Comparison of ENCODE assay signal across 8 cellular contexts in the genomic region with DNA sequence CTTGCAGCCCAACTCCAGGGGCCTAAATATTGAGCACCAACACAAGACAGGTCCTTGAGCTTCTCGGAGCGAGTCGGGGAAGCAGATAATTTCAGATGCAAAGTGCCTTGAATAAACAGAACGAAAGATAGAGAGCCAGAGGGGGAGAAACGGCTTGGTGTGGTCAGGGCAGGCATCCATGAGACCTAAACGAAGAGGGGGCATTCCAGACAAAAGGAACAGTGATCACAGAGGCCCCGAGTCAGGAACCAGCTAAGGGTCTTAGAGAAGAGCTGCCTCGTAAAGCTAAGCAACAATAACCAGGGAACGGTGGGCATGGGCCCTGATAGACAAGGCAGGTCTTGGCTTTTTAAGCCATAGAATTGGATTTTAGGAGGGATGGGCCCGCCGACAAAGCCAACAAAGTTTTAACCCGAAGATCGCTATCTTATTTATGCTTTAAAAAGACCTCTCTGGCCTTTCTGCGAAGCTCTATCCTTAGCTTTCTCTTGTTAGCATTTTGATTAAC. TPM values are rescaled to one million over a fixed set of nuclear protein-coding genes. Genes with fewer than 3 reads are reported as not detected.
DNase-seq lines count a peak whose midpoint lies in the region; ATAC-seq and TF ChIP-seq lines count a peak whose summit lies in the region.

No MANE protein-coding gene starts in this region.

- H3K27ac ChIP-seq in SU-DHL-6 (ENCODE audit: low read depth, low read length) (no peak overlapping the region), iPS DF 6.9 (ENCODE audit: low read length) (no peak overlapping the region), substantia nigra (ENCODE audit: low read depth, low read length, poor library complexity, severe bottlenecking) (peak overlapping the region; percentile 71)

- no peak for ATAC-seq in activated CD4-positive, alpha-beta T cell treated with anti-CD3 and anti-CD28 coated beads for 36 hours
- no peak for ATAC-seq in HG03571 (IDR thresholded peaks at IDR 0.05; ENCODE audit: unreplicated experiment)

- no CpG with 5 or more reads among the region's 14 CpGs for WGBS in iPS DF 6.9 (ENCODE audit: insufficient coverage, insufficient read length)

- no peaks in the 10 kb centered on the region for H3K4me1 ChIP-seq in iPS DF 6.9 (ENCODE audit: control insufficient read depth, insufficient read depth, low read length)

- POLR2A ChIA-PET in activated CD4-positive, alpha-beta T cell treated with anti-CD3 and anti-CD28 coated beads for 36 hours (lab: Charles Lee): interaction anchor here (0.6 kb wide), 1 partner anchor 294 kb away, joined by 5 read pairs; no protein-coding TSS in a partner anchor

- H3K27ac Mint-ChIP-seq in activated CD4-positive, alpha-beta T cell treated with anti-CD3 and anti-CD28 coated beads for 36 hours: peak overlapping the region; percentile 56

- H3F3A ChIP-seq in SU-DHL-6 (ENCODE audit: insufficient read depth): no peaks in the 10 kb centered on the region

- no peaks in the 10 kb centered on the region for H3K9me3 Mint-ChIP-seq in activated CD4-positive, alpha-beta T cell treated with anti-CD3 and anti-CD28 coated beads for 36 hours (ENCODE audit: low read depth)

- intact Hi-C loops in activated CD4-positive, alpha-beta T cell treated with anti-CD3 and anti-CD28 coated beads for 36 hours (cut with DNase I, micrococcal nuclease): loop anchor here (1.0 to 5.0 kb wide), 7 partner anchors 15 to 571 kb away; a partner anchor contains a TSS

- peak overlapping the region; percentile 78 for H3K4me3 Mint-ChIP-seq in activated CD4-positive, alpha-beta T cell treated with anti-CD3 and anti-CD28 coated beads for 36 hours

- no peak for DNase-seq in activated CD4-positive, alpha-beta T cell treated with anti-CD3 and anti-CD28 coated beads for 36 hours
- no peak for DNase-seq in activated CD4-positive, alpha-beta T cell treated with anti-CD3 and anti-CD28 coated beads, Interleukin-2, amount 50 U/mL, for 4 hours
- DNase-seq in iPS DF 6.9 (ENCODE audit: low read depth, low spot score): no peak
- DNase-seq in substantia nigra (lab: John Stamatoyannopoulos, UW): no peak
- DNase-seq in GOT3 (lab: John Stamatoyannopoulos, UW): no peak
- no peak for DNase-seq in kidney glomerular epithelial cell (lab: John Stamatoyannopoulos, UW)

- no peak for TF ChIP-seq CTCF in SU-DHL-6 (IDR thresholded peaks at IDR 0.05; ENCODE audit: insufficient read depth, low read length, poor library complexity, severe bottlenecking)

- H3K27me3 Mint-ChIP-seq in activated CD4-positive, alpha-beta T cell treated with anti-CD3 and anti-CD28 coated beads for 36 hours: no peaks in the 10 kb centered on the region

- no peaks in the 10 kb centered on the region; the same call in 1 of the 2 replicates for H3K36me3 ChIP-seq in SU-DHL-6 (ENCODE audit: low read length)
- H3K36me3 ChIP-seq in iPS DF 6.9 (ENCODE audit: control insufficient read depth, insufficient read depth, low read length): peaks cover 19% of the 10 kb centered on the region

- H3K4me1 Mint-ChIP-seq in activated CD4-positive, alpha-beta T cell treated with anti-CD3 and anti-CD28 coated beads for 36 hours: peaks cover 22% of the 10 kb centered on the region

- H3K79me2 ChIP-seq in SU-DHL-6 (ENCODE audit: insufficient read depth, low read length): no peaks in the 10 kb centered on the region

- no peaks in the 10 kb centered on the region for H4K20me1 ChIP-seq in SU-DHL-6 (ENCODE audit: low read depth, low read length)

- H3K27me3 ChIP-seq in SU-DHL-6 (ENCODE audit: low read length): no peaks in the 10 kb centered on the region
- no peaks in the 10 kb centered on the region for H3K27me3 ChIP-seq in iPS DF 6.9 (ENCODE audit: control insufficient read depth, insufficient read depth, low read length)

- H3K9ac ChIP-seq in SU-DHL-6 (ENCODE audit: low read length): peak overlapping the region; percentile 46; the same call in 1 of the 2 replicates

- peak overlapping the region; percentile 57 for H3K4me2 ChIP-seq in SU-DHL-6 (ENCODE audit: low read depth, low read length, poor library complexity, severe bottlenecking)

- no peaks in the 10 kb centered on the region for H3K9me2 ChIP-seq in SU-DHL-6 (replicated peaks; ENCODE audit: insufficient read depth, low read length)

- CTCF ChIA-PET in activated CD4-positive, alpha-beta T cell treated with anti-CD3 and anti-CD28 coated beads for 36 hours (lab: Charles Lee): interaction anchor here (0.6 to 1.4 kb wide), 7 partner anchors 14 to 247 kb away, joined by 3 to 8 read pairs (median 3); no protein-coding TSS in a partner anchor

- peaks cover 36% of the 10 kb centered on the region for H3K36me3 Mint-ChIP-seq in activated CD4-positive, alpha-beta T cell treated with anti-CD3 and anti-CD28 coated beads for 36 hours (ENCODE audit: low read depth)

- H2AFZ ChIP-seq in SU-DHL-6 (ENCODE audit: low read depth, low read length, severe bottlenecking): no peak overlapping the region

- H3K4me3 ChIP-seq in SU-DHL-6 (ENCODE audit: insufficient read depth, low read length, poor library complexity, severe bottlenecking) (peak overlapping the region; percentile 44), iPS DF 6.9 (ENCODE audit: low read length) (peak overlapping the region; percentile 11; the same call in 1 of the 2 replicates)

- H3K9me3 ChIP-seq in SU-DHL-6 (ENCODE audit: insufficient read depth, low read length): no peaks in the 10 kb centered on the region
- no peaks in the 10 kb centered on the region for H3K9me3 ChIP-seq in iPS DF 6.9 (ENCODE audit: control insufficient read depth, insufficient read depth, low read length)

RNA-seq across cellular contexts. Expression of a gene that starts 0.4 kb away (rescaled TPM):
- 10 to 100 TPM; 10.1 to 17.4 TPM for total RNA-seq in activated CD4-positive, alpha-beta T cell treated with anti-CD3 and anti-CD28 coated beads for 36 hours

RNA-seq across cellular contexts. Expression of a gene that starts 14.9 kb away (rescaled TPM):
- 10 to 100 TPM; 20.1 to 26.6 TPM for total RNA-seq in activated CD4-positive, alpha-beta T cell treated with anti-CD3 and anti-CD28 coated beads for 36 hours

RNA-seq across cellular contexts. Expression of a gene that starts 38.3 kb away (rescaled TPM):
- total RNA-seq in activated CD4-positive, alpha-beta T cell treated with anti-CD3 and anti-CD28 coated beads for 36 hours: 10 to 100 TPM; 70.6 to 89.5 TPM
